Comparison of ENCODE assay signal across 1 cellular context in genomic region chr12:108856170-108856427, GRCh38.
TF ChIP-seq lines count a peak whose summit lies in the region.

No MANE protein-coding gene starts in this region.

TF ChIP-seq in K562, 482 proteins besides CTCF, POLR2A, EP300 and RAD21 (continued from another document):
- TF ChIP-seq CHD7 (IDR thresholded peaks at IDR 0.05; ENCODE audit: low read depth, low read length): no peak
- TF ChIP-seq CBX8 (IDR thresholded peaks at IDR 0.05; ENCODE audit: borderline replicate concordance, extremely low read depth, low read depth, low read length, poor library complexity, severe bottlenecking): no peak
- TF ChIP-seq ZNF184 (CRISPR knock-in tag; IDR thresholded peaks at IDR 0.05): no peak
- TF ChIP-seq DACH1 (IDR thresholded peaks at IDR 0.05; ENCODE audit: partially characterized antibody): no peak
- no peak for TF ChIP-seq RBM15 (IDR thresholded peaks at IDR 0.05; ENCODE audit: insufficient read depth, low read length)
- TF ChIP-seq MLLT1 (IDR thresholded peaks at IDR 0.05): peak in 1 of 2 experiments; percentile 5; a peak in 1 of 4 replicates
- TF ChIP-seq ARHGAP35 (IDR thresholded peaks at IDR 0.05; ENCODE audit: partially characterized antibody): no peak
- no peak; the same call in 1 of the 2 replicates for TF ChIP-seq ZBTB7A (IDR thresholded peaks at IDR 0.05; ENCODE audit: borderline replicate concordance, control insufficient read depth, low read depth, low read length)
